ENCODE assay signal across 1 cellular context in the genomic region with DNA sequence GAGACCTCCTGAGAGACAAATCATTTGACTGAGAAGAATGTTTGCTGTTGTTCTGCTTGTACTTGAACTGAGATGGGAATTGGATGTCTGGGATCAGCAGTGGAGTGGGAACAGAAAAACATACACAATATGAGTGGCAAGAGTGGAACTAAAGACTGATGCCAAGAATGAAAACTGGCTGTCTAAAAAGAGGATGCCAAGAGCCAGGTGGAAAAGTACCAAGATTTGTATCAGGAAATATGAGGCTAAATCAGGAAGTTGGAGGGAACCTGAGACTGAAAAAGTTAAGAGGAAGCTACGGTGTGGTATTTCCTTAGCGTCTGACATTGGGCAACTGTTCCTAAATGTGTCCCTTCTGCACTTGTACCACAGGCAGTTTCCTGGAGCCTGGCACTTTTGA.
TF ChIP-seq lines count a peak whose summit lies in the region.

No MANE protein-coding gene starts in this region.

TF ChIP-seq in GM23338, 12 proteins besides CTCF, POLR2A, EP300 and RAD21 (continued from another document):
- TF ChIP-seq, protein P1, sequence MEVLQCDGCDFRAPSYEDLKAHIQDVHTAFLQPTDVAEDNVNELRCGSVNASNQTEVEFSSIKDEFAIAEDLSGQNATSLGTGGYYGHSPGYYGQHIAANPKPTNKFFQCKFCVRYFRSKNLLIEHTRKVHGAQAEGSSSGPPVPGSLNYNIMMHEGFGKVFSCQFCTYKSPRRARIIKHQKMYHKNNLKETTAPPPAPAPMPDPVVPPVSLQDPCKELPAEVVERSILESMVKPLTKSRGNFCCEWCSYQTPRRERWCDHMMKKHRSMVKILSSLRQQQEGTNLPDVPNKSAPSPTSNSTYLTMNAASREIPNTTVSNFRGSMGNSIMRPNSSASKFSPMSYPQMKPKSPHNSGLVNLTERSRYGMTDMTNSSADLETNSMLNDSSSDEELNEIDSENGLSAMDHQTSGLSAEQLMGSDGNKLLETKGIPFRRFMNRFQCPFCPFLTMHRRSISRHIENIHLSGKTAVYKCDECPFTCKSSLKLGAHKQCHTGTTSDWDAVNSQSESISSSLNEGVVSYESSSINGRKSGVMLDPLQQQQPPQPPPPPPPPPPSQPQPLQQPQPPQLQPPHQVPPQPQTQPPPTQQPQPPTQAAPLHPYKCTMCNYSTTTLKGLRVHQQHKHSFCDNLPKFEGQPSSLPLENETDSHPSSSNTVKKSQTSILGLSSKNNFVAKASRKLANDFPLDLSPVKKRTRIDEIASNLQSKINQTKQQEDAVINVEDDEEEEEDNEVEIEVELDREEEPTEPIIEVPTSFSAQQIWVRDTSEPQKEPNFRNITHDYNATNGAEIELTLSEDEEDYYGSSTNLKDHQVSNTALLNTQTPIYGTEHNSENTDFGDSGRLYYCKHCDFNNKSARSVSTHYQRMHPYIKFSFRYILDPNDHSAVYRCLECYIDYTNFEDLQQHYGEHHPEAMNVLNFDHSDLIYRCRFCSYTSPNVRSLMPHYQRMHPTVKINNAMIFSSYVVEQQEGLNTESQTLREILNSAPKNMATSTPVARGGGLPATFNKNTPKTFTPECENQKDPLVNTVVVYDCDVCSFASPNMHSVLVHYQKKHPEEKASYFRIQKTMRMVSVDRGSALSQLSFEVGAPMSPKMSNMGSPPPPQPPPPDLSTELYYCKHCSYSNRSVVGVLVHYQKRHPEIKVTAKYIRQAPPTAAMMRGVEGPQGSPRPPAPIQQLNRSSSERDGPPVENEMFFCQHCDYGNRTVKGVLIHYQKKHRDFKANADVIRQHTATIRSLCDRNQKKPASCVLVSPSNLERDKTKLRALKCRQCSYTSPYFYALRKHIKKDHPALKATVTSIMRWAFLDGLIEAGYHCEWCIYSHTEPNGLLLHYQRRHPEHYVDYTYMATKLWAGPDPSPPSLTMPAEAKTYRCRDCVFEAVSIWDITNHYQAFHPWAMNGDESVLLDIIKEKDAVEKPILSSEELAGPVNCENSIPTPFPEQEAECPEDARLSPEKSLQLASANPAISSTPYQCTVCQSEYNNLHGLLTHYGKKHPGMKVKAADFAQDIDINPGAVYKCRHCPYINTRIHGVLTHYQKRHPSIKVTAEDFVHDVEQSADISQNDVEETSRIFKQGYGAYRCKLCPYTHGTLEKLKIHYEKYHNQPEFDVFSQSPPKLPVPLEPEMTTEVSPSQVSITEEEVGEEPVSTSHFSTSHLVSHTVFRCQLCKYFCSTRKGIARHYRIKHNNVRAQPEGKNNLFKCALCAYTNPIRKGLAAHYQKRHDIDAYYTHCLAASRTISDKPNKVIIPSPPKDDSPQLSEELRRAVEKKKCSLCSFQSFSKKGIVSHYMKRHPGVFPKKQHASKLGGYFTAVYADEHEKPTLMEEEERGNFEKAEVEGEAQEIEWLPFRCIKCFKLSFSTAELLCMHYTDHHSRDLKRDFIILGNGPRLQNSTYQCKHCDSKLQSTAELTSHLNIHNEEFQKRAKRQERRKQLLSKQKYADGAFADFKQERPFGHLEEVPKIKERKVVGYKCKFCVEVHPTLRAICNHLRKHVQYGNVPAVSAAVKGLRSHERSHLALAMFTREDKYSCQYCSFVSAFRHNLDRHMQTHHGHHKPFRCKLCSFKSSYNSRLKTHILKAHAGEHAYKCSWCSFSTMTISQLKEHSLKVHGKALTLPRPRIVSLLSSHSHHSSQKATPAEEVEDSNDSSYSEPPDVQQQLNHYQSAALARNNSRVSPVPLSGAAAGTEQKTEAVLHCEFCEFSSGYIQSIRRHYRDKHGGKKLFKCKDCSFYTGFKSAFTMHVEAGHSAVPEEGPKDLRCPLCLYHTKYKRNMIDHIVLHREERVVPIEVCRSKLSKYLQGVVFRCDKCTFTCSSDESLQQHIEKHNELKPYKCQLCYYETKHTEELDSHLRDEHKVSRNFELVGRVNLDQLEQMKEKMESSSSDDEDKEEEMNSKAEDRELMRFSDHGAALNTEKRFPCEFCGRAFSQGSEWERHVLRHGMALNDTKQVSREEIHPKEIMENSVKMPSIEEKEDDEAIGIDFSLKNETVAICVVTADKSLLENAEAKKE (CRISPR knock-in tag; IDR thresholded peaks at IDR 0.05): no peak
- TF ChIP-seq, protein P2, sequence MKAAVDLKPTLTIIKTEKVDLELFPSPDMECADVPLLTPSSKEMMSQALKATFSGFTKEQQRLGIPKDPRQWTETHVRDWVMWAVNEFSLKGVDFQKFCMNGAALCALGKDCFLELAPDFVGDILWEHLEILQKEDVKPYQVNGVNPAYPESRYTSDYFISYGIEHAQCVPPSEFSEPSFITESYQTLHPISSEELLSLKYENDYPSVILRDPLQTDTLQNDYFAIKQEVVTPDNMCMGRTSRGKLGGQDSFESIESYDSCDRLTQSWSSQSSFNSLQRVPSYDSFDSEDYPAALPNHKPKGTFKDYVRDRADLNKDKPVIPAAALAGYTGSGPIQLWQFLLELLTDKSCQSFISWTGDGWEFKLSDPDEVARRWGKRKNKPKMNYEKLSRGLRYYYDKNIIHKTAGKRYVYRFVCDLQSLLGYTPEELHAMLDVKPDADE (IDR thresholded peaks at IDR 0.05): no peak
- TF ChIP-seq EZH2phosphoT487 (IDR thresholded peaks at IDR 0.05; ENCODE audit: unreplicated experiment): no peak
